35 cellular contexts compared by ENCODE assay signal in the genomic region with DNA sequence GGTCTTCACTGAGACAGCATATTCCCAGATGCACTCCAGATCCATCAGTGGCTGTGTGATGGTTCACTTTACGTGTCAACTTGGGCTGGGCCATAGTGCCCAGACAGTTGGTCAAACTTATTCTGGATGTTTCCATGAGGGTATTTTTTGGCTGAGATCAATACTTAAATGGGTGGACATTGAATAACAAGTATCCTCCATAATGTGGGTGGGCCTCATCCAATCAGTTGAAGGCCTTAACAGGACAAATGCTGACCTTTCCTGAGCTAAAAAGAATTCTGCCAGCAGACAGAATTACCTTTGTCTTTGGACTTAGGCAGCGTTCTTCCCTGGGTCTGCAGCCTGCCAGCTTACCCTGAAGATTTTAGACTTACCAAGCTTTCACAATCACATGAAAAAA.
"Had no signal": no experiment of that assay in that cellular context is flagged by ENCODE, and none has a peak within 500 bp of the region (broad histone marks: within the 10 kb centered on the region; RNA-seq: fewer than 3 reads in every experiment).

No MANE protein-coding gene starts in this region.

- H3K4me2 ChIP-seq: hepatocyte had no signal

- H3K36me3 Mint-ChIP-seq: activated CD8-positive, alpha-beta memory T cell treated with anti-CD3 and anti-CD28 coated beads, Interleukin-2, amount 10 ng/mL, durations not matched to agents 7 days and 5 days; activated naive CD4-positive, alpha-beta T cell treated with anti-CD3 and anti-CD28 coated beads, Interleukin-2, amount 50 U/mL, for 24 hours; activated naive CD8-positive, alpha-beta T cell treated with anti-CD3 and anti-CD28 coated beads, Interleukin-2, amount 10 ng/mL, durations not matched to agents 7 days and 5 days; brain had no signal

- H3K27ac ChIP-seq: ascending aorta, cardiac muscle cell, colonic mucosa, epithelial cell of prostate, esophagus squamous epithelium, gastroesophageal sphincter, heart right ventricle, hepatocyte, WERI-Rb-1 had no signal

- H2AFZ ChIP-seq: hepatocyte had no signal

- H3K27me3 ChIP-seq: ascending aorta, breast epithelium, cardiac muscle cell, colonic mucosa, esophagus squamous epithelium, gastroesophageal sphincter, heart right ventricle, hepatocyte had no signal

- H3K4me1 ChIP-seq: ascending aorta, breast epithelium, colonic mucosa, esophagus squamous epithelium had no signal

- H3K79me2 ChIP-seq: hepatocyte had no signal

- DNase-seq: activated B cell treated with CpG ODN at 0.5 μM for 24 hours; activated CD4-positive, alpha-beta T cell treated with anti-CD3 and anti-CD28 coated beads for 48 hours; activated CD4-positive, alpha-beta T cell treated with anti-CD3 and anti-CD28 coated beads, Interleukin-2, amount 50 U/mL, for 1 hour; activated CD4-positive, alpha-beta T cell treated with anti-CD3 and anti-CD28 coated beads, Interleukin-2, amount 50 U/mL, for 48 hours; activated CD8-positive, alpha-beta memory T cell treated with anti-CD3 and anti-CD28 coated beads, Interleukin-2, amount 10 ng/mL, durations not matched to agents 7 days and 5 days; activated CD8-positive, alpha-beta memory T cell treated with anti-CD3 and anti-CD28 coated beads, Interleukin-2, amount 50 U/mL, for 4 hours; activated CD8-positive, alpha-beta T cell treated with anti-CD3 and anti-CD28 coated beads, Interleukin-2, amount 10 ng/mL, durations not matched to agents 7 days and 5 days; activated effector memory CD4-positive, alpha-beta T cell treated with anti-CD3 and anti-CD28 coated beads, Interleukin-2, amount 50 U/mL, for 16 hours; activated naive CD4-positive, alpha-beta T cell treated with anti-CD3 and anti-CD28 coated beads for 36 hours; activated naive CD8-positive, alpha-beta T cell treated with anti-CD3 and anti-CD28 coated beads, Interleukin-2, amount 10 ng/mL, durations not matched to agents 7 days and 5 days; activated T-cell treated with anti-CD3 and anti-CD28 coated beads, Interleukin-2, amount 50 U/mL, for 1 hour; activated T-cell treated with anti-CD3 and anti-CD28 coated beads, Interleukin-2, amount 50 U/mL, for 48 hours; central memory CD4-positive, alpha-beta T cell; cerebellar nuclear complex; colonic mucosa; effector CD8-positive, alpha-beta T cell; esophagus squamous epithelium; foreskin melanocyte; heart right ventricle; T1000; WERI-Rb-1 had no signal

- H3K27me3 Mint-ChIP-seq: activated B cell treated with CpG ODN at 0.5 μM for 24 hours; activated naive CD4-positive, alpha-beta T cell treated with anti-CD3 and anti-CD28 coated beads, Interleukin-2, amount 50 U/mL, for 24 hours; brain had no signal

- H3K9me3 ChIP-seq: ascending aorta, breast epithelium, colonic mucosa, esophagus squamous epithelium, gastroesophageal sphincter, heart right ventricle had no signal

- H3K36me3 ChIP-seq: ascending aorta, breast epithelium, cardiac muscle cell, colonic mucosa, esophagus squamous epithelium, gastroesophageal sphincter, heart right ventricle, WERI-Rb-1 had no signal

- H3K4me3 Mint-ChIP-seq: activated B cell treated with CpG ODN at 0.5 μM for 24 hours; activated CD8-positive, alpha-beta memory T cell treated with anti-CD3 and anti-CD28 coated beads, Interleukin-2, amount 10 ng/mL, durations not matched to agents 7 days and 5 days; activated CD8-positive, alpha-beta T cell treated with anti-CD3 and anti-CD28 coated beads, Interleukin-2, amount 10 ng/mL, durations not matched to agents 7 days and 5 days; activated naive CD4-positive, alpha-beta T cell treated with anti-CD3 and anti-CD28 coated beads for 36 hours; activated naive CD4-positive, alpha-beta T cell treated with anti-CD3 and anti-CD28 coated beads, Interleukin-2, amount 50 U/mL, for 24 hours; activated naive CD8-positive, alpha-beta T cell treated with anti-CD3 and anti-CD28 coated beads, Interleukin-2, amount 10 ng/mL, durations not matched to agents 7 days and 5 days; activated T-helper 1 cell treated with anti-CD3 and anti-CD28 coated beads, Interleukin-12 subunit alpha, Interleukin-12 subunit beta, Interleukin-2, Interleukin-4 antibody, amounts not matched to agents 30 ng/mL and 10 ng/mL and 1 ng/mL, durations not matched to agents 14 hours and 24 hours and 36 hours; brain; T-helper 2 cell treated with Interferon-gamma antibody and Interleukin-4, amounts not matched to agents 5 μg/mL and 100 μg/mL, for 36 hours had no signal

- ATAC-seq: activated CD4-positive, CD25-positive, alpha-beta regulatory T cell treated with anti-CD3 and anti-CD28 coated beads, Interleukin-2, amount 50 U/mL, for 24 hours; activated CD8-positive, alpha-beta memory T cell treated with anti-CD3 and anti-CD28 coated beads, Interleukin-2, amount 10 ng/mL, durations not matched to agents 7 days and 5 days; activated CD8-positive, alpha-beta T cell treated with anti-CD3 and anti-CD28 coated beads, Interleukin-2, amount 10 ng/mL, durations not matched to agents 7 days and 5 days; gastroesophageal sphincter; heart right ventricle had no signal

- H3K9me3 Mint-ChIP-seq: activated B cell treated with CpG ODN at 0.5 μM for 24 hours; activated naive CD4-positive, alpha-beta T cell treated with anti-CD3 and anti-CD28 coated beads for 36 hours; activated naive CD4-positive, alpha-beta T cell treated with anti-CD3 and anti-CD28 coated beads, Interleukin-2, amount 50 U/mL, for 24 hours; activated naive CD8-positive, alpha-beta T cell treated with anti-CD3 and anti-CD28 coated beads, Interleukin-2, amount 10 ng/mL, durations not matched to agents 7 days and 5 days; activated T-helper 1 cell treated with anti-CD3 and anti-CD28 coated beads, Interleukin-12 subunit alpha, Interleukin-12 subunit beta, Interleukin-2, Interleukin-4 antibody, amounts not matched to agents 30 ng/mL and 10 ng/mL and 1 ng/mL, durations not matched to agents 14 hours and 24 hours and 36 hours; activated T-helper 2 cell treated with anti-CD3 and anti-CD28 coated beads, Interferon-gamma antibody, Interleukin-2, Interleukin-4, amounts not matched to agents 10 μg/mL and 5 μg/mL and 100 μg/mL, durations not matched to agents 14 hours and 24 hours and 36 hours; T-helper 2 cell treated with Interferon-gamma antibody and Interleukin-4, amounts not matched to agents 5 μg/mL and 100 μg/mL, for 36 hours had no signal

- H3K4me1 Mint-ChIP-seq: activated CD8-positive, alpha-beta memory T cell treated with anti-CD3 and anti-CD28 coated beads, Interleukin-2, amount 10 ng/mL, durations not matched to agents 7 days and 5 days; activated naive CD4-positive, alpha-beta T cell treated with anti-CD3 and anti-CD28 coated beads, Interleukin-2, amount 50 U/mL, for 24 hours; activated naive CD8-positive, alpha-beta T cell treated with anti-CD3 and anti-CD28 coated beads, Interleukin-2, amount 10 ng/mL, durations not matched to agents 7 days and 5 days; brain had no signal

- H3K4me3 ChIP-seq: ascending aorta, breast epithelium, cardiac muscle cell, colonic mucosa, esophagus squamous epithelium, gastroesophageal sphincter, heart right ventricle, hepatocyte had no signal

- H3K27ac Mint-ChIP-seq: activated B cell treated with CpG ODN at 0.5 μM for 24 hours; activated CD8-positive, alpha-beta memory T cell treated with anti-CD3 and anti-CD28 coated beads, Interleukin-2, amount 10 ng/mL, durations not matched to agents 7 days and 5 days; activated CD8-positive, alpha-beta T cell treated with anti-CD3 and anti-CD28 coated beads, Interleukin-2, amount 10 ng/mL, durations not matched to agents 7 days and 5 days; activated naive CD4-positive, alpha-beta T cell treated with anti-CD3 and anti-CD28 coated beads for 36 hours; activated naive CD4-positive, alpha-beta T cell treated with anti-CD3 and anti-CD28 coated beads, Interleukin-2, amount 50 U/mL, for 24 hours; activated naive CD8-positive, alpha-beta T cell treated with anti-CD3 and anti-CD28 coated beads, Interleukin-2, amount 10 ng/mL, durations not matched to agents 7 days and 5 days; activated T-helper 1 cell treated with anti-CD3 and anti-CD28 coated beads, Interleukin-12 subunit alpha, Interleukin-12 subunit beta, Interleukin-2, Interleukin-4 antibody, amounts not matched to agents 30 ng/mL and 10 ng/mL and 1 ng/mL, durations not matched to agents 14 hours and 24 hours and 36 hours; activated T-helper 2 cell treated with anti-CD3 and anti-CD28 coated beads, Interferon-gamma antibody, Interleukin-2, Interleukin-4, amounts not matched to agents 10 μg/mL and 5 μg/mL and 100 μg/mL, durations not matched to agents 14 hours and 24 hours and 36 hours; brain; T-helper 2 cell treated with Interferon-gamma antibody and Interleukin-4, amounts not matched to agents 5 μg/mL and 100 μg/mL, for 36 hours had no signal

- FAIRE-seq: endometrium, endothelial cell of umbilical vein had no signal
